ENCODE assay signal across 9 cellular contexts in the genomic region with DNA sequence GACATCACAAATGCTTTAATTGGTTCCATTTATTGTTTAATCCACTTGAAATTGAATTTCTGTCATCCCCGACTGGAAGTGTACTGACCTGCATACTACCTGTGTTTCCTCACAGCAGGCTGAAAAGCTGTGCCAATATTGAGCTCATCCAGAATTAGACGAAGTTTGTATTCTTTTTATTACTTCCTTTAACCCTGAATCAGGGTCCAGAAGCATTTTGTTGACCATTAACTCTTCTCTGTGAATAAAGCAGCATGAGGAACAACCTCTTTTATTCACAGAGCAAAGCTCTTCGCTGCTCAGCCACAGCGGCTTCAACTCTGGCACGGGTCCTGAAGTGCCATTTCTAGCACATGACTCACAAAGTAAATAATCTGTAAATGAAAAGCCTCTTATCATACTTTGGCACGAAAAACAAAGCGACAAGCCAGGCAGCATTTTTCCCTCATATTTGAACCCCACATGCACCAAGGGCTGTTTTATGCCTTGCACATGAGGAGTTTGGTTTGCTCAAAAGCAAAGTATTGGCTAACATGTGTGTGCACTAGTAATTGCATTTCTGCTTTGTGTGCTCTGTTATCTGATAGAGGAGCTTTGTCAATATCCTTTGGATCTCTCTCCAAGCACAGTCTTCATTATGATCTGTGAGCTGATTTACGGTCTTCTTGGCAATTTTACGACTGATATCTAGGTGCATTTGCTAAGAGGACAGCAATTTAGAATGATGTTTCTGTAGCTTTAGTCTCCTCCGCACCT. TPM values are rescaled to one million over a fixed set of nuclear protein-coding genes. Genes with fewer than 3 reads are reported as not detected.
DNase-seq lines count a peak whose midpoint lies in the region; ATAC-seq, FAIRE-seq and TF ChIP-seq lines count a peak whose summit lies in the region.
"Had no signal": no experiment of that assay in that cellular context is flagged by ENCODE, and none has a peak within 500 bp of the region (broad histone marks: within the 10 kb centered on the region; RNA-seq: fewer than 3 reads in every experiment).

No MANE protein-coding gene starts in this region.

- peak overlapping the region; percentile 61 for H3K4me3 ChIP-seq in psoas muscle
- H3K4me3 ChIP-seq: BLaER1 had no signal

- peak; percentile 75 for ATAC-seq in SK-N-SH treated with all-trans-retinoic acid at 6 μM for 48 hours
- ATAC-seq in psoas muscle = peak; percentile 59 to 82 (median 66)
- no peak for ATAC-seq in HG03432 (IDR thresholded peaks at IDR 0.05; ENCODE audit: unreplicated experiment)

- no peak for FAIRE-seq in GM19239 (lab: Jason Lieb, UNC)

- H3K27me3 ChIP-seq in psoas muscle (ENCODE audit: insufficient read depth in 3 of 3, low read length in 2 of 3) = no peaks in the 10 kb centered on the region
- H3K27me3 ChIP-seq: BLaER1 had no signal

- H3K9me3 ChIP-seq in psoas muscle = no peaks in the 10 kb centered on the region
- H3K9me3 ChIP-seq: BLaER1 had no signal

- DNase-seq in NOMO-1 treated with DMSO at 0.1 percent for 48 hours (lab: John Stamatoyannopoulos, UW; ENCODE audit: unreplicated experiment) (peak; percentile 19), NOMO-1 treated with dmso at 0.1 percent for 144 hours (lab: John Stamatoyannopoulos, UW; ENCODE audit: unreplicated experiment) (no peak), foreskin melanocyte (peak; percentile 86), psoas muscle (peak; percentile 60 to 78), GM19239 (ENCODE audit: insufficient read length, low spot score) (no peak)
- no peak for DNase-seq in activated CD4-positive, CD25-positive, alpha-beta regulatory T cell treated with anti-CD3 and anti-CD28 coated beads, Interleukin-2, amount 50 U/mL, for 72 hours

- peaks cover 13% of the 10 kb centered on the region for H3K4me1 ChIP-seq in psoas muscle

- H3K36me3 ChIP-seq in psoas muscle (ENCODE audit: insufficient read depth in 1 of 2, low read depth in 1 of 2) = no peaks in the 10 kb centered on the region
- H3K36me3 ChIP-seq: BLaER1 had no signal

- intact Hi-C loops in psoas muscle (cut with DNase I) = loop anchor here in 1 of 2 donors (5.0 kb wide), 1 partner anchor 47 kb away; no protein-coding TSS in a partner anchor

- H3K27ac ChIP-seq in psoas muscle = peak overlapping the region; percentile 78
- H3K27ac ChIP-seq: BLaER1 had no signal

- no peak for TF ChIP-seq CTCF in psoas muscle (IDR thresholded peaks at IDR 0.05)

- 14 to 17% (median 16%) methylated on average over 10 of the region's 10 CpGs for WGBS in psoas muscle, 3 donors

TF ChIP-seq in SK-N-SH treated with all-trans-retinoic acid at 6 μM for 48 hours, 23 proteins besides CTCF, POLR2A, EP300 and RAD21:
- TF ChIP-seq ISL1 (CRISPR knock-in tag; IDR thresholded peaks at IDR 0.05) (peak; percentile 66), ZNF70 (CRISPR knock-in tag; IDR thresholded peaks at IDR 0.05) (no peak)

RNA-seq across cellular contexts. Expression of gene APOBEC3A, which starts 33.0 kb away (rescaled TPM):
- under 1 TPM; 0.19 to 0.76 (median 0.33) TPM for total RNA-seq in psoas muscle
- polyA plus RNA-seq in psoas muscle = under 1 TPM in 2 of 3 donors, not detected in 1; 0.09 to 0.23 TPM

RNA-seq across cellular contexts. Expression of gene CBX6, which starts 52.4 kb away (rescaled TPM):
- 10 to 100 TPM; 15.1 to 21.0 (median 17.4) TPM for total RNA-seq in psoas muscle
- polyA plus RNA-seq in psoas muscle = 10 to 100 TPM in 1 of 3 donors, 1 to 10 TPM in 2; 5.2 to 17.1 (median 5.4) TPM

RNA-seq across cellular contexts. Expression of gene APOBEC3B, which starts 57.8 kb away (rescaled TPM):
- under 1 TPM in 2 of 4 donors, not detected in 2; 0.30 to 0.59 TPM for total RNA-seq in psoas muscle
- under 1 TPM; 0.15 to 0.57 (median 0.18) TPM for polyA plus RNA-seq in psoas muscle

Comparison
In these comparisons a context has a peak if more than half of its experiments do, and no peak if none do; other contexts are left out.
1. DNase-seq: peak in NOMO-1 treated with DMSO at 0.1 percent for 48 hours (single experiment), foreskin melanocyte (single experiment) and psoas muscle (2 of 2); none in NOMO-1 treated with dmso at 0.1 percent for 144 hours (single experiment), activated CD4-positive, CD25-positive, alpha-beta regulatory T cell treated with anti-CD3 and anti-CD28 coated beads, Interleukin-2, amount 50 U/mL, for 72 hours (single experiment) and GM19239 (single experiment).